In the genomic region with DNA sequence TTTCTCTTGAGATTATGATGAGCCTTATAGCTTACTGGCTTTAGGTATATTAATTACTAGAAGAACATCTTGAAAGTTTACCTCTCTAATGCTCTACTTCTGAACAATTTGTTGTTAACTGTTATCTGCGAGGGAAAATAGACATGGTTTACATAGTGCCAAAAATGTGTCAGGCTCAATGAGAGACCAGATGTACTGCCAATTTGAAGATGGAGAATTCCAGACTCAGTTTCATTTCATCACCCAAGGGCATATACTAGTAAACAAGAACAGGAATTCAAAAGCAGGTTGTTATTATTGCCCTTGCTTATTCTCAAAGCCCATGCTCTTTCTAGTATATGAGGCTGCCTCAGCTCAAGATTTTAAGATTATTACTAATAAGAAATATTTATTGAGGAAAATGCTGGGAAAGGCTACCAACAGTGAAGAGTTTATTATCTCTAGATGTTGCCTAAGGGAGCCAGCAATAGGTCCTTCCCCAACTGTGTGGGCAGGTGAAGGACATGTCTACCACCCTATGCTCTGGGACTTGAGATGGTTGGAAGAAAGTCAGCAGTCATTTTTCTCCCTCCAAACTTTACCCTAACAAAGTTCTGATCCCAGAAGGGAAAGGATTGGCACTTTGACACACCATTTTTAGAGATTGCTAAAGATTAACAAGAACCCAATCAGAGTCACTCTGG, we compare ENCODE assay signal across 20 cellular contexts.
A peak's percentile ranks its signal among the peaks of the same experiment; 100 is the strongest.
DNase-seq lines count a peak whose midpoint lies in the region; ATAC-seq, FAIRE-seq and TF ChIP-seq lines count a peak whose summit lies in the region.
"Had no signal": no experiment of that assay in that cellular context is flagged by ENCODE, and none has a peak within 500 bp of the region (broad histone marks: within the 10 kb centered on the region; RNA-seq: fewer than 3 reads in every experiment).

No MANE protein-coding gene starts in this region.

- no peak for FAIRE-seq in HTR-8/SVneo (lab: Jason Lieb, UNC)
- FAIRE-seq: A549, G401.6, GM12891 had no signal

- H3K27me3 ChIP-seq in right atrium auricular region = no peaks in the 10 kb centered on the region
- H3K27me3 ChIP-seq in heart left ventricle = no peaks in the 10 kb centered on the region
- H3K27me3 ChIP-seq in left ventricle myocardium inferior (ENCODE audit: low read depth) = no peaks in the 10 kb centered on the region
- H3K27me3 ChIP-seq: BLaER1 treated with 17β-estradiol and CSF1 and Interleukin-3, amounts not matched to agents 10 nM and 100 nM had no signal

- no peak for TF ChIP-seq CTCF in right atrium auricular region (IDR thresholded peaks at IDR 0.05)
- TF ChIP-seq CTCF in heart left ventricle (IDR thresholded peaks at IDR 0.05) = no peak
- no peak for TF ChIP-seq CTCF in left ventricle myocardium inferior (IDR thresholded peaks at IDR 0.05; ENCODE audit: borderline replicate concordance)

- ATAC-seq in Right ventricle myocardium inferior (peak; percentile 90), heart left ventricle (peak; percentile 90 to 97 (median 96)), left lobe of liver (peak; percentile 29)
- ATAC-seq: A549; CD8-positive, alpha-beta T cell had no signal

- no peaks in the 10 kb centered on the region for H3K36me3 ChIP-seq in right atrium auricular region
- H3K36me3 ChIP-seq in heart left ventricle = no peaks in the 10 kb centered on the region
- H3K36me3 ChIP-seq in left ventricle myocardium inferior = no peaks in the 10 kb centered on the region
- H3K36me3 ChIP-seq: BLaER1 treated with 17β-estradiol and CSF1 and Interleukin-3, amounts not matched to agents 10 nM and 100 nM had no signal

- H3K4me1 ChIP-seq in right atrium auricular region (no peaks in the 10 kb centered on the region), heart left ventricle (peaks cover 0 to 16% (median 0%) of the 10 kb centered on the region in 12 donors), left ventricle myocardium inferior (peaks cover 29% of the 10 kb centered on the region)
- H3K4me1 ChIP-seq: A549; BLaER1 treated with 17β-estradiol and CSF1 and Interleukin-3, amounts not matched to agents 10 nM and 100 nM; Caco-2 had no signal

- H3K9me3 ChIP-seq in right atrium auricular region = no peaks in the 10 kb centered on the region
- H3K9me3 ChIP-seq in heart left ventricle = peaks cover 0 to 5% (median 0%) of the 10 kb centered on the region in 12 donors
- H3K9me3 ChIP-seq in left ventricle myocardium inferior (replicated peaks) = no peaks in the 10 kb centered on the region
- H3K9me3 ChIP-seq: A549 had no signal

- no peak overlapping the region for H3K4me3 ChIP-seq in right atrium auricular region
- H3K4me3 ChIP-seq in heart left ventricle = no peak overlapping the region
- H3K4me3 ChIP-seq in left ventricle myocardium inferior = no peak overlapping the region
- H3K4me3 ChIP-seq: A549; BLaER1 treated with 17β-estradiol and CSF1 and Interleukin-3, amounts not matched to agents 10 nM and 100 nM had no signal

- no peak for TF ChIP-seq POLR2A in heart left ventricle (IDR thresholded peaks at IDR 0.05)

- no peak for DNase-seq in Right ventricle myocardium inferior (ENCODE audit: missing footprints)
- DNase-seq in right atrium auricular region (ENCODE audit: low spot score) = no peak
- DNase-seq in heart left ventricle = no peak
- DNase-seq in left ventricle myocardium inferior = no peak
- DNase-seq in left lobe of liver (ENCODE audit: low spot score) = no peak
- DNase-seq in HTR-8/SVneo (ENCODE audit: insufficient read length, low spot score) = no peak
- DNase-seq in NCI-H187 (lab: John Stamatoyannopoulos, UW) = no peak
- DNase-seq: AML-193; Caco-2; Calu3; CD4-positive, alpha-beta T cell; CD8-positive, alpha-beta T cell; DMS79 treated with DMSO at 0.1 percent for 48 hours; GF-D8 had no signal

- H3K27ac ChIP-seq in right atrium auricular region (peak overlapping the region in 1 of 2 donors; percentile 13), heart left ventricle (peak overlapping the region in 11 of 12 donors; percentile 31 to 77 (median 63)), left ventricle myocardium inferior (replicated peaks) (peak overlapping the region; percentile 83)
- H3K27ac ChIP-seq: 22Rv1; A549; BLaER1 treated with 17β-estradiol and CSF1 and Interleukin-3, amounts not matched to agents 10 nM and 100 nM; C4-2B had no signal

- intact Hi-C loops in Right ventricle myocardium inferior (cut with DNase I) = loop anchor here (1.0 kb wide), 1 partner anchor 110 kb away; no protein-coding TSS in a partner anchor
- intact Hi-C loops in heart left ventricle (cut with DNase I) = loop anchor here in 4 of 10 donors (2.0 to 5.0 kb wide), 2 partner anchors 111 to 112 kb away; no protein-coding TSS in a partner anchor
- intact Hi-C loops in left ventricle myocardium inferior (cut with micrococcal nuclease) = no loop called here

- 35 to 65% (median 39%) methylated on average over 1 of the region's 1 CpG for WGBS in heart left ventricle, 4 donors

Comparison
In these comparisons a context has a peak if more than half of its experiments do, and no peak if none do; other contexts are left out.
1. ATAC-seq: peak in every context shown above with its lines; median percentile 96 in heart left ventricle; 90 in Right ventricle myocardium inferior; 29 in left lobe of liver.